8 cellular contexts compared by ENCODE assay signal in genomic region chr11:118911113-118911879, GRCh38. TPM values are rescaled to one million over a fixed set of nuclear protein-coding genes. Genes with fewer than 3 reads are reported as not detected.
DNase-seq lines count a peak whose midpoint lies in the region; ATAC-seq and TF ChIP-seq lines count a peak whose summit lies in the region.

No MANE protein-coding gene starts in this region.

- H3K27me3 ChIP-seq in mammary epithelial cell (ENCODE audit: insufficient read depth, low read length) (no peaks in the 10 kb centered on the region), mesenchymal stem cell (ENCODE audit: control insufficient read depth in 1 of 2, insufficient read depth in 1 of 2, low read length in 2 of 2) (no peaks in the 10 kb centered on the region), upper lobe of right lung (no peaks in the 10 kb centered on the region)

- in situ Hi-C loops in mammary epithelial cell (cut with MboI; ENCODE audit: low sequenced_read_pairs in 2 of 2) = no loop called here

- H4K20me1 ChIP-seq in mammary epithelial cell (ENCODE audit: insufficient read depth, low read length) = no peaks in the 10 kb centered on the region

- H3K4me1 ChIP-seq in mammary epithelial cell (ENCODE audit: insufficient read depth, low read length) = peaks cover 82% of the 10 kb centered on the region
- peaks cover 85% of the 10 kb centered on the region for H3K4me1 ChIP-seq in mesenchymal stem cell (ENCODE audit: control insufficient read depth, insufficient read depth, low read depth, low read length)
- H3K4me1 ChIP-seq in upper lobe of right lung = peaks cover 90% of the 10 kb centered on the region

- H3K27ac ChIP-seq in KOPT-K1 (ENCODE audit: low read depth, low read length, poor library complexity, severe bottlenecking) = peak overlapping the region; percentile 73
- peak overlapping the region; percentile 96 for H3K27ac ChIP-seq in mammary epithelial cell (ENCODE audit: insufficient read depth, low read depth, low read length)
- H3K27ac ChIP-seq in mesenchymal stem cell (ENCODE audit: low read length, poor library complexity, severe bottlenecking) = peak overlapping the region; percentile 97
- H3K27ac ChIP-seq in upper lobe of right lung = peak overlapping the region; percentile 86

- peak overlapping the region; percentile 60 for H3K9ac ChIP-seq in mammary epithelial cell (ENCODE audit: insufficient read depth, low read length)
- H3K9ac ChIP-seq in mesenchymal stem cell (ENCODE audit: low read length) = peak overlapping the region; percentile 89

- dilution Hi-C loops in mammary epithelial cell (cut with HindIII; ENCODE audit: low sequenced_read_pairs) = no loop called here

- intact Hi-C loops in mammary epithelial cell (cut with micrococcal nuclease) (loop anchor here (5.0 kb wide), 1 partner anchor 406 kb away; the partner anchor contains the start of gene MCAM), upper lobe of right lung (cut with DNase I) (no loop called here)

- peak overlapping the region; percentile 99 for H2AK5ac ChIP-seq in mesenchymal stem cell (ENCODE audit: low read length, severe bottlenecking)

- POLR2A ChIA-PET in AG04449 (lab: Yijun Ruan, JAX) = interaction anchor here (0.6 to 4.1 kb wide), 7 partner anchors 16 to 292 kb away, joined by 3 to 49 read pairs (median 10); partner anchors contain the start of gene DDX6

- CTCF ChIA-PET in AG04449 (lab: Yijun Ruan, JAX) = interaction anchor here (1.4 to 1.8 kb wide), 3 partner anchors 16 to 221 kb away, joined by 5 to 7 read pairs (median 7); no protein-coding TSS in a partner anchor
- CTCF ChIA-PET in mammary epithelial cell (lab: Charles Lee; ENCODE audit: low non-redundant PET) = no interaction called here

- peak overlapping the region; percentile 84 to 99 for H2BK12ac ChIP-seq in mesenchymal stem cell (ENCODE audit: low read length in 2 of 2)

- H3K79me1 ChIP-seq in mesenchymal stem cell (replicated peaks; ENCODE audit: low read length, poor library complexity, severe bottlenecking) = peaks cover 10% of the 10 kb centered on the region

- H3K4me3 ChIP-seq in AG04449 (ENCODE audit: low read depth, low read length) (peak overlapping the region; percentile 51), mammary epithelial cell (replicated peaks in 1 of 3; ENCODE audit: insufficient read depth in 1 of 3, low read depth in 2 of 3, low read length in 3 of 3) (peak overlapping the region in 2 of 3 experiments; percentile 7 to 37), mesenchymal stem cell (ENCODE audit: insufficient read depth in 1 of 2, low read depth in 1 of 2, low read length in 2 of 2) (peak overlapping the region; percentile 7 to 52), upper lobe of right lung (peak overlapping the region; percentile 50)

- no peaks in the 10 kb centered on the region for H3K9me3 ChIP-seq in KOPT-K1 (ENCODE audit: insufficient read depth, low read length, poor library complexity, severe bottlenecking)
- H3K9me3 ChIP-seq in mammary epithelial cell (replicated peaks; ENCODE audit: insufficient read depth, low read length) = no peaks in the 10 kb centered on the region
- H3K9me3 ChIP-seq in mesenchymal stem cell (ENCODE audit: control insufficient read depth, low read length) = no peaks in the 10 kb centered on the region
- no peaks in the 10 kb centered on the region for H3K9me3 ChIP-seq in upper lobe of right lung

- TF ChIP-seq CTCF in AG04449 (IDR thresholded peaks at IDR 0.05; ENCODE audit: insufficient read depth, low read length, missing control alignments) (no peak), mammary epithelial cell (conservative IDR thresholded peaks at IDR 0.05 in 1 of 2, IDR thresholded peaks at IDR 0.05 in 1 of 2; ENCODE audit: extremely low read depth in 1 of 2, insufficient read depth in 1 of 2, low read depth in 1 of 2, low read length in 2 of 2) (no peak), upper lobe of right lung (IDR thresholded peaks at IDR 0.05) (no peak), GM10266 (IDR thresholded peaks at IDR 0.05; ENCODE audit: control insufficient read depth, insufficient read depth, low read depth, missing control alignments) (no peak)

- H3K4me2 ChIP-seq in mammary epithelial cell (ENCODE audit: insufficient read depth, low read depth, low read length) (peak overlapping the region; percentile 57), mesenchymal stem cell (ENCODE audit: low read length, poor library complexity, severe bottlenecking) (peak overlapping the region; percentile 64)

- H2BK5ac ChIP-seq in mesenchymal stem cell (ENCODE audit: low read depth, low read length, poor library complexity, severe bottlenecking) = peak overlapping the region; percentile 99

- peak overlapping the region; percentile 100 for H2BK120ac ChIP-seq in mesenchymal stem cell (ENCODE audit: low read depth, low read length)

- H4K8ac ChIP-seq in mesenchymal stem cell (ENCODE audit: low read length) = peak overlapping the region; percentile 90

- H2BK15ac ChIP-seq in mesenchymal stem cell (ENCODE audit: low read depth, poor library complexity, severe bottlenecking) = peak overlapping the region; percentile 92

- peak overlapping the region; percentile 99 for H4K91ac ChIP-seq in mesenchymal stem cell (ENCODE audit: low read length)

- no peaks in the 10 kb centered on the region for H3K36me3 ChIP-seq in KOPT-K1 (ENCODE audit: insufficient read depth, low read length)
- peaks cover 2% of the 10 kb centered on the region for H3K36me3 ChIP-seq in mammary epithelial cell (ENCODE audit: insufficient read depth, low read length)
- peaks cover 19 to 26% of the 10 kb centered on the region in 2 experiments for H3K36me3 ChIP-seq in mesenchymal stem cell (ENCODE audit: control insufficient read depth in 1 of 2, insufficient read depth in 2 of 2, low read depth in 1 of 2, low read length in 2 of 2)
- peaks cover 17% of the 10 kb centered on the region for H3K36me3 ChIP-seq in upper lobe of right lung

- H3K18ac ChIP-seq in mesenchymal stem cell (ENCODE audit: low read depth in 1 of 2, low read length in 2 of 2) = peak overlapping the region; percentile 96 to 99

- peaks cover 78% of the 10 kb centered on the region for H3K79me2 ChIP-seq in mammary epithelial cell (ENCODE audit: insufficient read depth, low read length)

- BruUV-seq in mammary epithelial cell (replicated peaks; lab: Mats Ljungman, UMichigan) = TSS peak; percentile 64

- peak overlapping the region; percentile 93 to 95 for H3K4ac ChIP-seq in mesenchymal stem cell (ENCODE audit: low read depth in 1 of 2, low read length in 2 of 2)

- peak overlapping the region in 1 of 2 experiments; percentile 85 for H3K23ac ChIP-seq in mesenchymal stem cell (ENCODE audit: low read length in 2 of 2)

- WGBS in mammary epithelial cell (ENCODE audit: low coverage, missing lambda C conversion rate) = 0% methylated on average over 10 of the region's 21 CpGs
- under 1% methylated on average over 19 of the region's 21 CpGs for WGBS in mesenchymal stem cell

- ATAC-seq in upper lobe of right lung (peak; percentile 0), GM18517 (IDR thresholded peaks at IDR 0.05; ENCODE audit: unreplicated experiment) (no peak)

- DNase-seq in AG04449 (ENCODE audit: low read depth, low spot score) (no peak), mammary epithelial cell (peak; percentile 66), mesenchymal stem cell (peak; percentile 83), upper lobe of right lung (no peak), AG20443 (ENCODE audit: low spot score) (no peak), GM10266 (ENCODE audit: extremely low spot score) (no peak)

- H3K14ac ChIP-seq in mesenchymal stem cell (ENCODE audit: low read length in 2 of 2) = peak overlapping the region in 1 of 2 experiments; percentile 91

- H2AFZ ChIP-seq in mammary epithelial cell (ENCODE audit: low read depth, low read length) (no peak overlapping the region), mesenchymal stem cell (ENCODE audit: low read depth, low read length) (no peak overlapping the region)

RNA-seq across cellular contexts. Expression of gene BCL9L, which starts 14.4 kb away (rescaled TPM):
- 100 to 1,000 TPM in 1 of 2 donors, 10 to 100 TPM in 1; 29.2 to 146 TPM for total RNA-seq in mammary epithelial cell
- 20.5 TPM for polyA plus RNA-seq in mammary epithelial cell
- polyA minus RNA-seq in mammary epithelial cell = 39.1 TPM
- 121 TPM for polyA plus RNA-seq in mesenchymal stem cell (2013, experiment 1 of 2)
- polyA plus RNA-seq in mesenchymal stem cell (2013, experiment 2 of 2) = 115 TPM
- 62.5 TPM for total RNA-seq in upper lobe of right lung

RNA-seq across cellular contexts. Expression of gene CXCR5, which starts 27.6 kb away (rescaled TPM):
- not detected for total RNA-seq in mammary epithelial cell
- not detected for polyA plus RNA-seq in mammary epithelial cell
- polyA minus RNA-seq in mammary epithelial cell = not detected
- 0.01 TPM for polyA plus RNA-seq in mesenchymal stem cell (2013, experiment 1 of 2)
- polyA plus RNA-seq in mesenchymal stem cell (2013, experiment 2 of 2) = 0.01 TPM
- total RNA-seq in upper lobe of right lung = not detected

RNA-seq across cellular contexts. Expression of gene UPK2, which starts 44.8 kb away (rescaled TPM):
- total RNA-seq in mammary epithelial cell = under 1 TPM in 1 of 2 donors, not detected in 1; 0.45 TPM
- polyA plus RNA-seq in mammary epithelial cell = 0.74 TPM
- not detected for polyA minus RNA-seq in mammary epithelial cell
- polyA plus RNA-seq in mesenchymal stem cell (2013, experiment 1 of 2) = 0.04 TPM
- polyA plus RNA-seq in mesenchymal stem cell (2013, experiment 2 of 2) = not detected
- total RNA-seq in upper lobe of right lung = not detected

Comparison
In these comparisons a context has a peak if more than half of its experiments do, and no peak if none do; other contexts are left out.
1. DNase-seq: peak in mammary epithelial cell (single experiment) and mesenchymal stem cell (single experiment); none in AG04449 (single experiment), upper lobe of right lung (single experiment), AG20443 (single experiment) and GM10266 (single experiment).
2. Peak in every context shown above with its lines, with median percentiles within 50 percentile points of each other: H3K4me3 ChIP-seq and H3K27ac ChIP-seq.